12 cellular contexts compared by ENCODE assay signal in the genomic region with DNA sequence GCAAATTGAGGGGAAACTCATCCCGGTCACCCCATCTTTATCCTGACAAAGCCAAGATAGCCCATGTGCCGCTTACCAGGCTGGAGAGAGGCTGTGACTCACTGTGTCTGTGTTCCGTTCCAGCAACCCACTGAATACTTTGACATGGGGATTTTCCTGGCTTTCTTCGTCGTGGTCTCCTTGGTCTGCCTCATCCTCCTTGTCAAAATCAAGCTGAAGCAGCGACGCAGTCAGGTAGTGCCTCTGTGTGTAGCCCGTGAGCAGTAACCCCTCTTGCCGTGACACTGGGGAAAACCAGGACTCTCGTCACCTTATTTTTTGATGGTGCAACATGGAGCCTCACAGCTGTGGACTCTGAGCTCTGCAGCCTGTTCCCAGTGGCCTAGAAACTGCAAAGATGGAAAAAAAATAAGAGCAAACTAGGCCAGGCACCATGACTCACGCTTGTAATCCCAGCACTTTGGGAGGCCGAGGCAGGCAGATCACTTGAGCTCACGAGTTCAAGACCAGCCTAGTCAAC. TPM values are rescaled to one million over a fixed set of nuclear protein-coding genes. Genes with fewer than 3 reads are reported as not detected.
A peak's percentile ranks its signal among the peaks of the same experiment; 100 is the strongest.
DNase-seq lines count a peak whose midpoint lies in the region; ATAC-seq and TF ChIP-seq lines count a peak whose summit lies in the region.
"Had no signal": no experiment of that assay in that cellular context is flagged by ENCODE, and none has a peak within 500 bp of the region (broad histone marks: within the 10 kb centered on the region; RNA-seq: fewer than 3 reads in every experiment).

No MANE protein-coding gene starts in this region.

- POLR2A ChIA-PET in RWPE1 (lab: Yijun Ruan, JAX; ENCODE audit: low non-redundant PET) = no interaction called here
- POLR2A ChIA-PET in activated CD8-positive, alpha-beta T cell treated with anti-CD3 and anti-CD28 coated beads, Interleukin-2, amount 10 ng/mL, durations not matched to agents 7 days and 5 days (lab: Charles Lee) = no interaction called here

- no peaks in the 10 kb centered on the region for H3K27me3 ChIP-seq in esophagus (ENCODE audit: control insufficient read depth in 1 of 2, insufficient read depth in 2 of 2, low read length in 2 of 2)
- H3K27me3 ChIP-seq: BE2C had no signal

- H3K9me3 Mint-ChIP-seq in activated CD8-positive, alpha-beta T cell treated with anti-CD3 and anti-CD28 coated beads, Interleukin-2, amount 10 ng/mL, durations not matched to agents 7 days and 5 days (ENCODE audit: insufficient read depth) = no peaks in the 10 kb centered on the region
- no peaks in the 10 kb centered on the region for H3K9me3 Mint-ChIP-seq in mesothelial cell of epicardium
- H3K9me3 Mint-ChIP-seq: activated B cell treated with CpG ODN at 0.5 μM for 24 hours; naive thymus-derived CD8-positive, alpha-beta T cell had no signal

- H3K27ac Mint-ChIP-seq in activated CD8-positive, alpha-beta T cell treated with anti-CD3 and anti-CD28 coated beads, Interleukin-2, amount 10 ng/mL, durations not matched to agents 7 days and 5 days = no peak overlapping the region
- no peak overlapping the region for H3K27ac Mint-ChIP-seq in mesothelial cell of epicardium
- H3K27ac Mint-ChIP-seq: activated B cell treated with CpG ODN at 0.5 μM for 24 hours; naive thymus-derived CD8-positive, alpha-beta T cell had no signal

- H3K9me3 ChIP-seq in esophagus (ENCODE audit: control insufficient read depth in 2 of 2, insufficient read depth in 1 of 2, low read depth in 1 of 2, low read length in 1 of 2) = no peaks in the 10 kb centered on the region
- H3K9me3 ChIP-seq: BE2C had no signal

- CTCF ChIA-PET in RWPE1 (lab: Yijun Ruan, JAX) = no interaction called here
- CTCF ChIA-PET in activated CD8-positive, alpha-beta T cell treated with anti-CD3 and anti-CD28 coated beads, Interleukin-2, amount 10 ng/mL, durations not matched to agents 7 days and 5 days (lab: Charles Lee) = interaction anchor here (9.8 kb wide), 1 partner anchor 188 kb away, joined by 95 read pairs; no protein-coding TSS in a partner anchor

- H3K27ac ChIP-seq in RWPE1 (0 out of 2 replicates have a peak overlapping the region, but pooled peaks have one; percentile 9), esophagus (ENCODE audit: low read depth in 2 of 2, low read length in 1 of 2) (peak overlapping the region; percentile 26 to 68)

- no peak overlapping the region for H3K4me3 Mint-ChIP-seq in activated CD8-positive, alpha-beta T cell treated with anti-CD3 and anti-CD28 coated beads, Interleukin-2, amount 10 ng/mL, durations not matched to agents 7 days and 5 days
- H3K4me3 Mint-ChIP-seq in mesothelial cell of epicardium = no peak overlapping the region
- H3K4me3 Mint-ChIP-seq: activated B cell treated with CpG ODN at 0.5 μM for 24 hours; naive thymus-derived CD8-positive, alpha-beta T cell had no signal

- TF ChIP-seq CTCF in RWPE1 (conservative IDR thresholded peaks at IDR 0.05; ENCODE audit: low read depth) (no peak), mesothelial cell of epicardium (IDR thresholded peaks at IDR 0.05; ENCODE audit: unreplicated experiment) (no peak)

- H3K36me3 Mint-ChIP-seq in activated CD8-positive, alpha-beta T cell treated with anti-CD3 and anti-CD28 coated beads, Interleukin-2, amount 10 ng/mL, durations not matched to agents 7 days and 5 days (ENCODE audit: low read depth) = no peaks in the 10 kb centered on the region
- H3K36me3 Mint-ChIP-seq in mesothelial cell of epicardium = peaks cover 30% of the 10 kb centered on the region

- H3K4me1 ChIP-seq in esophagus (ENCODE audit: control insufficient read depth in 2 of 2, insufficient read depth in 2 of 2, low read length in 1 of 2) = peaks cover 0 to 7% of the 10 kb centered on the region in 2 donors
- H3K4me1 ChIP-seq: BE2C had no signal

- H3K4me3 ChIP-seq in esophagus (ENCODE audit: low read depth in 1 of 2, low read length in 2 of 2) = no peak overlapping the region

- peaks cover 13% of the 10 kb centered on the region for H3K4me1 Mint-ChIP-seq in activated CD8-positive, alpha-beta T cell treated with anti-CD3 and anti-CD28 coated beads, Interleukin-2, amount 10 ng/mL, durations not matched to agents 7 days and 5 days (ENCODE audit: low read depth)
- H3K4me1 Mint-ChIP-seq in mesothelial cell of epicardium = peaks cover 10% of the 10 kb centered on the region
- H3K4me1 Mint-ChIP-seq: activated B cell treated with CpG ODN at 0.5 μM for 24 hours; naive thymus-derived CD8-positive, alpha-beta T cell had no signal

- DNase-seq in AG08396 (ENCODE audit: low spot score) (peak; percentile 76), RWPE1 (ENCODE audit: low spot score) (peak; percentile 6), occipital lobe (lab: John Stamatoyannopoulos, UW) (peak; percentile 53), mesothelial cell of epicardium (ENCODE audit: low spot score in 2 of 2, unreplicated experiment in 2 of 2) (no peak), inferior parietal cortex (ENCODE audit: extremely low spot score) (no peak)
- no peak for DNase-seq in activated CD8-positive, alpha-beta T cell treated with anti-CD3 and anti-CD28 coated beads, Interleukin-2, amount 10 ng/mL, durations not matched to agents 7 days and 5 days
- no peak for DNase-seq in stimulated activated naive CD4-positive, alpha-beta T cell treated with Interleukin-2 at 50 U/mL for 16 hours (lab: John Stamatoyannopoulos, UW)
- DNase-seq: activated B cell treated with CpG ODN at 0.5 μM for 24 hours; BE2C; naive thymus-derived CD8-positive, alpha-beta T cell had no signal

- H3K36me3 ChIP-seq in esophagus (ENCODE audit: control insufficient read depth in 2 of 2, insufficient read depth in 2 of 2, low read length in 1 of 2) = peaks cover 0 to 24% of the 10 kb centered on the region in 2 donors

- no peak for ATAC-seq in activated CD8-positive, alpha-beta T cell treated with anti-CD3 and anti-CD28 coated beads, Interleukin-2, amount 10 ng/mL, durations not matched to agents 7 days and 5 days
- ATAC-seq: naive thymus-derived CD8-positive, alpha-beta T cell had no signal

- WGBS in esophagus, 2 donors = 44 to 65% methylated on average over 13 of the region's 13 CpGs

- peaks cover 5% of the 10 kb centered on the region for H3K27me3 Mint-ChIP-seq in activated CD8-positive, alpha-beta T cell treated with anti-CD3 and anti-CD28 coated beads, Interleukin-2, amount 10 ng/mL, durations not matched to agents 7 days and 5 days (ENCODE audit: low read depth)
- no peaks in the 10 kb centered on the region for H3K27me3 Mint-ChIP-seq in mesothelial cell of epicardium (ENCODE audit: low read depth)

RNA-seq across cellular contexts. Expression of gene C22orf31, which starts 16.9 kb away (rescaled TPM):
- polyA plus RNA-seq in esophagus = under 1 TPM; 0.13 to 0.26 TPM
- total RNA-seq in occipital lobe (not detected), mesothelial cell of epicardium (0.44 to 0.45 TPM in 2 of 3 replicates, not detected in the other)
- not detected for total RNA-seq in activated CD8-positive, alpha-beta T cell treated with anti-CD3 and anti-CD28 coated beads, Interleukin-2, amount 10 ng/mL, durations not matched to agents 7 days and 5 days
- total RNA-seq: activated B cell treated with CpG ODN at 0.5 μM for 24 hours; glomerular endothelial cell; naive thymus-derived CD8-positive, alpha-beta T cell had no signal
- polyA plus RNA-seq: naive thymus-derived CD8-positive, alpha-beta T cell had no signal

RNA-seq across cellular contexts. Expression of gene KREMEN1, which starts 28.1 kb away (rescaled TPM):
- polyA plus RNA-seq in esophagus = 10 to 100 TPM; 29.1 to 31.4 TPM
- total RNA-seq in occipital lobe (18.9 TPM), mesothelial cell of epicardium (24.4 to 30.9 TPM (median 28.5 TPM) in 3 replicates)
- under 1 TPM in 1 of 2 experiments, not detected in 1; 0.16 TPM for total RNA-seq in activated CD8-positive, alpha-beta T cell treated with anti-CD3 and anti-CD28 coated beads, Interleukin-2, amount 10 ng/mL, durations not matched to agents 7 days and 5 days
- total RNA-seq: activated B cell treated with CpG ODN at 0.5 μM for 24 hours; naive thymus-derived CD8-positive, alpha-beta T cell had no signal
- polyA plus RNA-seq: naive thymus-derived CD8-positive, alpha-beta T cell had no signal

Comparison
In these comparisons a context has a peak if more than half of its experiments do, and no peak if none do; other contexts are left out.
1. DNase-seq: peak in AG08396 (single experiment), RWPE1 (single experiment) and occipital lobe (single experiment); none in activated CD8-positive, alpha-beta T cell treated with anti-CD3 and anti-CD28 coated beads, Interleukin-2, amount 10 ng/mL, durations not matched to agents 7 days and 5 days (single experiment), stimulated activated naive CD4-positive, alpha-beta T cell treated with Interleukin-2 at 50 U/mL for 16 hours (single experiment), mesothelial cell of epicardium (0 of 2) and inferior parietal cortex (single experiment).
2. RNA of gene KREMEN1, which starts 28.1 kb away (total RNA-seq): 24.4 to 30.9 TPM in mesothelial cell of epicardium and 18.9 TPM in occipital lobe (single experiment); 0.16 TPM in activated CD8-positive, alpha-beta T cell treated with anti-CD3 and anti-CD28 coated beads, Interleukin-2, amount 10 ng/mL, durations not matched to agents 7 days and 5 days; every median in the first group is over 10 times any median in the second.